In genomic region chr6:33423777-33424176, GRCh38 we compare ENCODE assay signal across 18 cellular contexts. TPM values are rescaled to one million over a fixed set of nuclear protein-coding genes. Genes with fewer than 3 reads are reported as not detected.
DNase-seq lines count a peak whose midpoint lies in the region; ATAC-seq and TF ChIP-seq lines count a peak whose summit lies in the region.
"Had no signal": no experiment of that assay in that cellular context is flagged by ENCODE, and none has a peak within 500 bp of the region (broad histone marks: within the 10 kb centered on the region; RNA-seq: fewer than 3 reads in every experiment).

No MANE protein-coding gene starts in this region.

- H3K9me3 Mint-ChIP-seq in activated CD4-positive, alpha-beta T cell treated with anti-CD3 and anti-CD28 coated beads, Interleukin-2, amount 10 ng/mL, durations not matched to agents 24 days and 14 days: no peaks in the 10 kb centered on the region
- H3K9me3 Mint-ChIP-seq in WTC11: no peaks in the 10 kb centered on the region
- H3K9me3 Mint-ChIP-seq in stimulated activated memory B cell treated with anti-CD40 and anti-IgM and Interleukin-4, amounts not matched to agents 10 μg/mL and 1 μg/mL and 100 μg/mL, for 72 hours: no peaks in the 10 kb centered on the region

- H3K27me3 ChIP-seq in gastroesophageal sphincter (no peaks in the 10 kb centered on the region), A673 (replicated peaks; ENCODE audit: insufficient read depth, low read depth, low read length, poor library complexity) (no peaks in the 10 kb centered on the region)
- H3K27me3 ChIP-seq: gastrocnemius medialis, right lobe of liver had no signal

- H3K4me1 ChIP-seq in gastroesophageal sphincter (peaks cover 8 to 77% (median 33%) of the 10 kb centered on the region in 3 donors), A673 (ENCODE audit: insufficient read depth, low read length, poor library complexity, severe bottlenecking) (peaks cover 35% of the 10 kb centered on the region)

- H3K4me3 ChIP-seq in gastroesophageal sphincter: no peak overlapping the region
- no peak overlapping the region for H3K4me3 ChIP-seq in A673 (ENCODE audit: low read depth, low read length, poor library complexity, severe bottlenecking)
- H3K4me3 ChIP-seq: A549, gastrocnemius medialis, right lobe of liver had no signal

- no peak for TF ChIP-seq POLR2A in gastroesophageal sphincter (IDR thresholded peaks at IDR 0.05)

- WGBS in gastroesophageal sphincter (ENCODE audit: low coverage in 1 of 2), 2 donors: 92% methylated on average over 2 of the region's 2 CpGs; no CpG with 5 or more reads in 1 of the 2 donors

- TF ChIP-seq CTCF in WTC11 (IDR thresholded peaks at IDR 0.05) (no peak), gastroesophageal sphincter (IDR thresholded peaks at IDR 0.05) (no peak), A673 (conservative IDR thresholded peaks at IDR 0.05; ENCODE audit: low read depth, low read length) (no peak)

- H3K27me3 Mint-ChIP-seq in activated CD4-positive, alpha-beta T cell treated with anti-CD3 and anti-CD28 coated beads, Interleukin-2, amount 10 ng/mL, durations not matched to agents 24 days and 14 days: no peaks in the 10 kb centered on the region
- no peaks in the 10 kb centered on the region; the same call in 1 of the 2 replicates for H3K27me3 Mint-ChIP-seq in WTC11 (ENCODE audit: low read depth)
- H3K27me3 Mint-ChIP-seq in stimulated activated memory B cell treated with anti-CD40 and anti-IgM and Interleukin-4, amounts not matched to agents 10 μg/mL and 1 μg/mL and 100 μg/mL, for 72 hours: no peaks in the 10 kb centered on the region

- CTCF ChIA-PET in WTC11 (lab: Charles Lee): no interaction called here
- CTCF ChIA-PET in A673 (lab: Charles Lee): no interaction called here

- H3K9me3 ChIP-seq in gastroesophageal sphincter (no peaks in the 10 kb centered on the region), A673 (ENCODE audit: low read depth, low read length, poor library complexity, severe bottlenecking) (no peaks in the 10 kb centered on the region)
- H3K9me3 ChIP-seq: A549, gastrocnemius medialis, right lobe of liver had no signal

- TF ChIP-seq EP300 in gastroesophageal sphincter (IDR thresholded peaks at IDR 0.05): no peak

- intact Hi-C loops in activated CD4-positive, alpha-beta T cell treated with anti-CD3 and anti-CD28 coated beads, Interleukin-2, amount 10 ng/mL, durations not matched to agents 24 days and 14 days (cut with micrococcal nuclease): no loop called here
- intact Hi-C loops in A673 (cut with micrococcal nuclease; ENCODE audit: unreplicated experiment): loop anchor here (10.0 kb wide), 2 partner anchors 151 to 449 kb away; no protein-coding TSS in a partner anchor

- H3K27ac Mint-ChIP-seq in activated CD4-positive, alpha-beta T cell treated with anti-CD3 and anti-CD28 coated beads, Interleukin-2, amount 10 ng/mL, durations not matched to agents 24 days and 14 days: peak overlapping the region; percentile 35
- peak overlapping the region; percentile 93; the same call in 1 of the 2 replicates for H3K27ac Mint-ChIP-seq in WTC11
- H3K27ac Mint-ChIP-seq in stimulated activated memory B cell treated with anti-CD40 and anti-IgM and Interleukin-4, amounts not matched to agents 10 μg/mL and 1 μg/mL and 100 μg/mL, for 72 hours: peak overlapping the region; percentile 94

- POLR2A ChIA-PET in WTC11 (lab: Charles Lee): no interaction called here
- POLR2A ChIA-PET in A673 (lab: Charles Lee; ENCODE audit: low non-redundant PET): no interaction called here

- ATAC-seq in WTC11: no peak
- no peak for ATAC-seq in gastroesophageal sphincter
- no peak for ATAC-seq in stimulated activated memory B cell treated with anti-CD40 and anti-IgM and Interleukin-4, amounts not matched to agents 10 μg/mL and 1 μg/mL and 100 μg/mL, for 72 hours
- ATAC-seq: A549, gastrocnemius medialis, right lobe of liver had no signal

- H3K36me3 Mint-ChIP-seq in activated CD4-positive, alpha-beta T cell treated with anti-CD3 and anti-CD28 coated beads, Interleukin-2, amount 10 ng/mL, durations not matched to agents 24 days and 14 days (ENCODE audit: low read depth): peaks cover 29% of the 10 kb centered on the region
- peaks cover 13% of the 10 kb centered on the region for H3K36me3 Mint-ChIP-seq in WTC11
- H3K36me3 Mint-ChIP-seq in stimulated activated memory B cell treated with anti-CD40 and anti-IgM and Interleukin-4, amounts not matched to agents 10 μg/mL and 1 μg/mL and 100 μg/mL, for 72 hours: no peaks in the 10 kb centered on the region

- H3K27ac ChIP-seq in gastroesophageal sphincter: peak overlapping the region in 3 of 4 donors; percentile 92 to 99 (median 97)
- H3K27ac ChIP-seq in A673 (ENCODE audit: low read depth, low read length, poor library complexity, severe bottlenecking): no peak overlapping the region

- peak overlapping the region; percentile 92 for H3K4me3 Mint-ChIP-seq in activated CD4-positive, alpha-beta T cell treated with anti-CD3 and anti-CD28 coated beads, Interleukin-2, amount 10 ng/mL, durations not matched to agents 24 days and 14 days
- peak overlapping the region; percentile 85; the same call in 1 of the 2 replicates for H3K4me3 Mint-ChIP-seq in WTC11
- H3K4me3 Mint-ChIP-seq in stimulated activated memory B cell treated with anti-CD40 and anti-IgM and Interleukin-4, amounts not matched to agents 10 μg/mL and 1 μg/mL and 100 μg/mL, for 72 hours: peak overlapping the region; percentile 86

- BruUV-seq in A673 (replicated peaks; lab: Mats Ljungman, UMichigan): no TSS peak

- no peak for DNase-seq in activated CD4-positive, alpha-beta T cell treated with anti-CD3 and anti-CD28 coated beads, Interleukin-2, amount 10 ng/mL, durations not matched to agents 24 days and 14 days
- no peak for DNase-seq in activated CD4-positive, alpha-beta T cell treated with anti-CD3 and anti-CD28 coated beads, Interleukin-2, amount 50 U/mL, for 4 hours
- no peak for DNase-seq in WTC11 (ENCODE audit: low spot score)
- no peak for DNase-seq in SHP77 (lab: John Stamatoyannopoulos, UW)
- no peak for DNase-seq in cortex of kidney (lab: John Stamatoyannopoulos, UW)
- DNase-seq in A673 (ENCODE audit: low spot score): no peak
- DNase-seq: effector CD4-positive, alpha-beta T cell; gastrocnemius medialis; IMR-90; islet precursor cell; NCI-H146; NCI-H524; right lobe of liver; substantia nigra; SW 1271 had no signal

- H3K36me3 ChIP-seq in gastroesophageal sphincter (no peaks in the 10 kb centered on the region), A673 (ENCODE audit: insufficient read depth, low read length, poor library complexity, severe bottlenecking) (peaks cover 4% of the 10 kb centered on the region)
- H3K36me3 ChIP-seq: gastrocnemius medialis, right lobe of liver had no signal

- peaks cover 70% of the 10 kb centered on the region for H3K4me1 Mint-ChIP-seq in activated CD4-positive, alpha-beta T cell treated with anti-CD3 and anti-CD28 coated beads, Interleukin-2, amount 10 ng/mL, durations not matched to agents 24 days and 14 days
- peaks cover 63% of the 10 kb centered on the region for H3K4me1 Mint-ChIP-seq in WTC11
- H3K4me1 Mint-ChIP-seq in stimulated activated memory B cell treated with anti-CD40 and anti-IgM and Interleukin-4, amounts not matched to agents 10 μg/mL and 1 μg/mL and 100 μg/mL, for 72 hours: peaks cover 47% of the 10 kb centered on the region

TF ChIP-seq in WTC11, 78 proteins besides CTCF, POLR2A, EP300 and RAD21 (continues in another document):
- TF ChIP-seq ZSCAN18 (CRISPR knock-in tag; IDR thresholded peaks at IDR 0.05): no peak
- TF ChIP-seq HMGA2 (CRISPR knock-in tag; IDR thresholded peaks at IDR 0.05): no peak
- TF ChIP-seq ELF4 (CRISPR knock-in tag; IDR thresholded peaks at IDR 0.05; ENCODE audit: low read depth): no peak
- TF ChIP-seq SMAD3 (CRISPR knock-in tag; IDR thresholded peaks at IDR 0.05; ENCODE audit: borderline replicate concordance): no peak
- TF ChIP-seq, protein P1, sequence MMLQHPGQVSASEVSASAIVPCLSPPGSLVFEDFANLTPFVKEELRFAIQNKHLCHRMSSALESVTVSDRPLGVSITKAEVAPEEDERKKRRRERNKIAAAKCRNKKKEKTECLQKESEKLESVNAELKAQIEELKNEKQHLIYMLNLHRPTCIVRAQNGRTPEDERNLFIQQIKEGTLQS (CRISPR knock-in tag; conservative IDR thresholded peaks at IDR 0.05): no peak

RNA-seq across cellular contexts. Expression of gene SYNGAP1, which starts 3.9 kb away (rescaled TPM):
- total RNA-seq in activated CD4-positive, alpha-beta T cell treated with anti-CD3 and anti-CD28 coated beads, Interleukin-2, amount 10 ng/mL, durations not matched to agents 24 days and 14 days: 41.5 and 44.6 TPM in 2 replicates
- total RNA-seq in WTC11 (2021): 139 to 172 TPM (median 160 TPM) in 3 replicates
- 10 to 100 TPM in 3 of 4 donors, 1 to 10 TPM in 1; 9.1 to 15.9 (median 12.7) TPM for total RNA-seq in gastroesophageal sphincter
- total RNA-seq in A673 (2021): 77.6 and 78.5 TPM in 2 replicates

RNA-seq across cellular contexts. Expression of gene CUTA, which starts 5.9 kb away (rescaled TPM):
- 120 and 124 TPM in 2 replicates for total RNA-seq in activated CD4-positive, alpha-beta T cell treated with anti-CD3 and anti-CD28 coated beads, Interleukin-2, amount 10 ng/mL, durations not matched to agents 24 days and 14 days
- total RNA-seq in WTC11 (2021) (229 to 247 TPM (median 243 TPM) in 3 replicates), gastroesophageal sphincter (100 to 1,000 TPM in 3 of 4 donors, 10 to 100 TPM in 1; 90.2 to 144 (median 124) TPM), A673 (2021) (221 and 223 TPM in 2 replicates)

RNA-seq across cellular contexts. Expression of gene PHF1, which starts 13.0 kb away (rescaled TPM):
- 29.5 and 33.6 TPM in 2 replicates for total RNA-seq in activated CD4-positive, alpha-beta T cell treated with anti-CD3 and anti-CD28 coated beads, Interleukin-2, amount 10 ng/mL, durations not matched to agents 24 days and 14 days
- 60.0 to 63.6 TPM (median 60.2 TPM) in 3 replicates for total RNA-seq in WTC11 (2021)
- 10 to 100 TPM; 73.0 to 91.0 (median 86.1) TPM for total RNA-seq in gastroesophageal sphincter
- total RNA-seq in A673 (2021): 53.5 and 56.1 TPM in 2 replicates

RNA-seq across cellular contexts. Expression of gene ZBTB9, which starts 30.6 kb away (rescaled TPM):
- total RNA-seq in activated CD4-positive, alpha-beta T cell treated with anti-CD3 and anti-CD28 coated beads, Interleukin-2, amount 10 ng/mL, durations not matched to agents 24 days and 14 days: 14.2 and 14.5 TPM in 2 replicates
- total RNA-seq in WTC11 (2021): 19.4 to 21.2 TPM (median 20.8 TPM) in 3 replicates
- 1 to 10 TPM; 2.2 to 4.0 (median 3.2) TPM for total RNA-seq in gastroesophageal sphincter
- total RNA-seq in A673 (2021): 14.6 and 16.9 TPM in 2 replicates

RNA-seq across cellular contexts. Expression of gene KIFC1, which starts 32.2 kb away (rescaled TPM):
- 64.9 and 66.5 TPM in 2 replicates for total RNA-seq in activated CD4-positive, alpha-beta T cell treated with anti-CD3 and anti-CD28 coated beads, Interleukin-2, amount 10 ng/mL, durations not matched to agents 24 days and 14 days
- total RNA-seq in WTC11 (2021) (79.5 to 97.3 TPM (median 83.7 TPM) in 3 replicates), gastroesophageal sphincter (under 1 TPM in 2 of 4 donors, not detected in 2; 0.67 to 0.79 TPM), A673 (2021) (123 and 133 TPM in 2 replicates)

Comparison
In these comparisons a context has a peak if more than half of its experiments do, and no peak if none do; other contexts are left out.
1. H3K27ac Mint-ChIP-seq: peak in every context shown above with its lines; median percentile 94 in stimulated activated memory B cell treated with anti-CD40 and anti-IgM and Interleukin-4, amounts not matched to agents 10 μg/mL and 1 μg/mL and 100 μg/mL, for 72 hours; 93 in WTC11; 35 in activated CD4-positive, alpha-beta T cell treated with anti-CD3 and anti-CD28 coated beads, Interleukin-2, amount 10 ng/mL, durations not matched to agents 24 days and 14 days.